Comparison of ENCODE assay signal across 21 cellular contexts in genomic region chr10:84683550-84683949, GRCh38.
A peak's percentile ranks its signal among the peaks of the same experiment; 100 is the strongest.
DNase-seq lines count a peak whose midpoint lies in the region; ATAC-seq, FAIRE-seq and TF ChIP-seq lines count a peak whose summit lies in the region.
"Had no signal": no experiment of that assay in that cellular context is flagged by ENCODE, and none has a peak within 500 bp of the region (broad histone marks: within the 10 kb centered on the region; RNA-seq: fewer than 3 reads in every experiment).

No MANE protein-coding gene starts in this region.

- no peak overlapping the region for H3K4me3 ChIP-seq in bronchial epithelial cell (ENCODE audit: low read depth, low read length)
- H3K4me3 ChIP-seq: BLaER1, HAP-1 had no signal

- no peak overlapping the region for H3K27ac ChIP-seq in foreskin keratinocyte
- H3K27ac ChIP-seq: 22Rv1, BLaER1, C4-2B had no signal

- H3K4me1 ChIP-seq in foreskin keratinocyte, result no peaks in the 10 kb centered on the region
- H3K4me1 ChIP-seq: BLaER1, Caco-2, HAP-1 had no signal

- no peaks in the 10 kb centered on the region for H3K27me3 ChIP-seq in bronchial epithelial cell (ENCODE audit: control insufficient read depth, insufficient read depth, low read length)
- H3K27me3 ChIP-seq in foreskin keratinocyte, result no peaks in the 10 kb centered on the region
- H3K27me3 ChIP-seq: BLaER1 had no signal

- intact Hi-C loops in left cardiac atrium (cut with DNase I), result no loop called here

- FAIRE-seq in bronchial epithelial cell (lab: Jason Lieb, UNC), result no peak
- FAIRE-seq: A204.1, G401.6, GM12892, H54 had no signal

- no peak for TF ChIP-seq CTCF in bronchial epithelial cell (IDR thresholded peaks at IDR 0.05; ENCODE audit: insufficient read depth, low read length, severe bottlenecking)
- TF ChIP-seq CTCF in foreskin keratinocyte (conservative IDR thresholded peaks at IDR 0.05), result no peak

- DNase-seq in NCI-H82 (lab: John Stamatoyannopoulos, UW) (peak; percentile 18), NCI-H82 treated with DMSO at 0.1 percent for 48 hours (lab: John Stamatoyannopoulos, UW; ENCODE audit: unreplicated experiment) (no peak), bronchial epithelial cell (ENCODE audit: low read depth) (peak; percentile 17), foreskin keratinocyte (peak; percentile 51 to 60), left cardiac atrium (no peak)
- DNase-seq in activated effector memory CD4-positive, alpha-beta T cell treated with Interleukin-2 at 50 U/mL for 16 hours, result no peak
- DNase-seq: Caco-2; CD4-positive, CD25-positive, alpha-beta regulatory T cell; CD8-positive, alpha-beta T cell; DMS153; DND-41; GOT3; HFFc6 had no signal

- ATAC-seq in foreskin keratinocyte (peak; percentile 50), left cardiac atrium (no peak)
- ATAC-seq: CD8-positive, alpha-beta T cell had no signal

- no peaks in the 10 kb centered on the region for H3K36me3 ChIP-seq in bronchial epithelial cell (ENCODE audit: control insufficient read depth, insufficient read depth, low read length)
- H3K36me3 ChIP-seq: BLaER1, HAP-1 had no signal

Comparison
In these comparisons a context has a peak if more than half of its experiments do, and no peak if none do; other contexts are left out.
1. DNase-seq: peak in NCI-H82 (single experiment), bronchial epithelial cell (single experiment) and foreskin keratinocyte (2 of 2); none in NCI-H82 treated with DMSO at 0.1 percent for 48 hours (single experiment), left cardiac atrium (single experiment) and activated effector memory CD4-positive, alpha-beta T cell treated with Interleukin-2 at 50 U/mL for 16 hours (single experiment).